In the genomic region with DNA sequence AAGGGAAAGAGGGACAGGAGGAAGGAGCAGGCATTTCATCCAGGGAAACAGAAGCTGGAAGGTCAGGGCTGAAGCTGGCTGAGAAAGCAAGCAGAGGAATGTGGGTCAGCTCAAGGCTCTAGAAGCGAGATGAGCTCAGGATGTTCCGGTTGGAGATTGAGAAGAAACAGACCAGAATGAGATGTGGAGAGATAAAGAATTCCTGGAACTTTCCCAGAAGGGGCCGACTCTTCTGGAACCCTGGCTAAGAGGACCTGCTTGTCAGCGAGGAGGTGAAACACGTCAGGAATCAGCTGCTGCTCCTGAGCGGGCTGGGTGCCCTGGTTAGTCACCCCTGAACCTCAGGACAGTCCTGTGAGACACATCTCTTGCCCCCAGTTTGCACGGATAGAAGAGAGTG, we compare ENCODE assay signal across 21 cellular contexts.
"Had no signal": no experiment of that assay in that cellular context is flagged by ENCODE, and none has a peak within 500 bp of the region (broad histone marks: within the 10 kb centered on the region; RNA-seq: fewer than 3 reads in every experiment).

No MANE protein-coding gene starts in this region.

- H3K27me3 Mint-ChIP-seq: stimulated activated naive CD8-positive, alpha-beta T cell treated with anti-CD3 and anti-CD28 coated beads, Interleukin-15, amount 100 ng/mL, for 72 hours had no signal

- H3K4me3 Mint-ChIP-seq: central memory CD8-positive, alpha-beta T cell; memory B cell; naive thymus-derived CD4-positive, alpha-beta T cell; neural progenitor cell; stimulated activated naive B cell treated with anti-CD40 and anti-IgM and Interleukin-4, amounts not matched to agents 10 μg/mL and 1 μg/mL and 100 μg/mL, for 72 hours; stimulated activated naive CD8-positive, alpha-beta T cell treated with anti-CD3 and anti-CD28 coated beads, Interleukin-15, amount 100 ng/mL, for 72 hours had no signal

- H3K4me3 ChIP-seq: esophagus muscularis mucosa, gastrocnemius medialis, heart right ventricle, left ventricle myocardium inferior, lower lobe of right lung, neural progenitor cell, psoas muscle, right lobe of liver, spleen, thoracic aorta, transverse colon had no signal

- H3K4me1 ChIP-seq: gastrocnemius medialis, heart right ventricle, left ventricle myocardium inferior, lower lobe of right lung, psoas muscle, right lobe of liver, spleen had no signal

- H3K27ac Mint-ChIP-seq: memory B cell; naive thymus-derived CD4-positive, alpha-beta T cell; neural progenitor cell; stimulated activated naive B cell treated with anti-CD40 and anti-IgM and Interleukin-4, amounts not matched to agents 10 μg/mL and 1 μg/mL and 100 μg/mL, for 72 hours had no signal

- H3K9ac ChIP-seq: neural progenitor cell had no signal

- H3K9me3 Mint-ChIP-seq: central memory CD8-positive, alpha-beta T cell; memory B cell; neural progenitor cell; stimulated activated naive B cell treated with anti-CD40 and anti-IgM and Interleukin-4, amounts not matched to agents 10 μg/mL and 1 μg/mL and 100 μg/mL, for 72 hours had no signal

- H3K36me3 ChIP-seq: esophagus muscularis mucosa, gastrocnemius medialis, heart right ventricle, left ventricle myocardium inferior, lower lobe of right lung, neural progenitor cell, right lobe of liver, spleen, thoracic aorta, transverse colon had no signal

- H3K4me1 Mint-ChIP-seq: central memory CD8-positive, alpha-beta T cell; memory B cell; naive thymus-derived CD4-positive, alpha-beta T cell had no signal

- DNase-seq: effector memory CD4-positive, alpha-beta T cell; gastrocnemius medialis; heart right ventricle; left ventricle myocardium inferior; lower lobe of right lung; naive thymus-derived CD4-positive, alpha-beta T cell; psoas muscle; retina; right lobe of liver; spleen; stimulated activated CD4-positive, alpha-beta T cell treated with anti-CD3 and anti-CD28 coated beads, Interleukin-2, amount 100 ng/mL, for 24 hours; stimulated activated CD4-positive, alpha-beta T cell treated with anti-CD3 and anti-CD28 coated beads, Interleukin-4, amount 100 ng/mL, for 4 hours; stimulated activated naive B cell treated with anti-CD40 and anti-IgM and Interleukin-4, amounts not matched to agents 10 μg/mL and 1 μg/mL and 100 μg/mL, for 72 hours; stimulated activated naive CD8-positive, alpha-beta T cell treated with anti-CD3 and anti-CD28 coated beads, Interleukin-15, amount 100 ng/mL, for 72 hours; transverse colon had no signal

- H2AFZ ChIP-seq: neural progenitor cell had no signal

- H3K4me2 ChIP-seq: neural progenitor cell had no signal

- H3K27ac ChIP-seq: epithelial cell of prostate, esophagus muscularis mucosa, gastrocnemius medialis, heart right ventricle, left ventricle myocardium inferior, lower lobe of right lung, neural progenitor cell, psoas muscle, right lobe of liver, spleen, thoracic aorta, transverse colon had no signal

- H3K9me3 ChIP-seq: esophagus muscularis mucosa, gastrocnemius medialis, heart right ventricle, left ventricle myocardium inferior, lower lobe of right lung, psoas muscle, right lobe of liver, spleen, thoracic aorta, transverse colon had no signal

- ATAC-seq: gastrocnemius medialis; heart right ventricle; lower lobe of right lung; naive thymus-derived CD4-positive, alpha-beta T cell; psoas muscle; right lobe of liver; stimulated activated naive B cell treated with anti-CD40 and anti-IgM and Interleukin-4, amounts not matched to agents 10 μg/mL and 1 μg/mL and 100 μg/mL, for 72 hours; stimulated activated naive CD8-positive, alpha-beta T cell treated with anti-CD3 and anti-CD28 coated beads, Interleukin-15, amount 100 ng/mL, for 72 hours had no signal

- H3K36me3 Mint-ChIP-seq: naive thymus-derived CD4-positive, alpha-beta T cell; stimulated activated naive B cell treated with anti-CD40 and anti-IgM and Interleukin-4, amounts not matched to agents 10 μg/mL and 1 μg/mL and 100 μg/mL, for 72 hours had no signal

- H3K27me3 ChIP-seq: gastrocnemius medialis, neural progenitor cell, right lobe of liver, transverse colon had no signal
